18 cellular contexts compared by ENCODE assay signal in genomic region chr9:127794001-127794791, GRCh38. TPM values are rescaled to one million over a fixed set of nuclear protein-coding genes. Genes with fewer than 3 reads are reported as not detected.
DNase-seq lines count a peak whose midpoint lies in the region; ATAC-seq and TF ChIP-seq lines count a peak whose summit lies in the region.
"Had no signal": no experiment of that assay in that cellular context is flagged by ENCODE, and none has a peak within 500 bp of the region (broad histone marks: within the 10 kb centered on the region; RNA-seq: fewer than 3 reads in every experiment).

No MANE protein-coding gene starts in this region.

- H3K27ac ChIP-seq in ACC112 (ENCODE audit: low read depth, low read length): peak overlapping the region; percentile 57; the same call in 1 of the 2 replicates
- H3K27ac ChIP-seq in H9 (ENCODE audit: insufficient read length, low read depth, low read length): no peak overlapping the region
- H3K27ac ChIP-seq in dorsolateral prefrontal cortex: peak overlapping the region in 39 of 59 donors; percentile 1 to 69 (median 47)
- H3K27ac ChIP-seq in neural progenitor cell: peak overlapping the region; percentile 63

- H3K79me1 ChIP-seq in H9 (ENCODE audit: insufficient read depth, low read depth, low read length, poor library complexity, severe bottlenecking): no peaks in the 10 kb centered on the region

- TF ChIP-seq CTCF in H9 (conservative IDR thresholded peaks at IDR 0.05): no peak
- TF ChIP-seq CTCF in dorsolateral prefrontal cortex (IDR thresholded peaks at IDR 0.05 in 54 of 56, conservative IDR thresholded peaks at IDR 0.05 in 2 of 56; ENCODE audit: low read depth in 1 of 56, partially characterized antibody in 56 of 56): no peak
- no peak for TF ChIP-seq CTCF in neural progenitor cell (IDR thresholded peaks at IDR 0.05)

- no peak overlapping the region for H3K18ac ChIP-seq in H9 (ENCODE audit: insufficient read length, low read depth, low read length)

- H4K8ac ChIP-seq in H9 (replicated peaks; ENCODE audit: insufficient read length, low read depth, low read length): no peak overlapping the region

- peaks cover 6 to 7% of the 10 kb centered on the region in 2 experiments for H3K4me1 Mint-ChIP-seq in H9
- peaks cover 4% of the 10 kb centered on the region for H3K4me1 Mint-ChIP-seq in neural progenitor cell

- intact Hi-C loops in dorsolateral prefrontal cortex (cut with DNase I): no loop called here

- no peak overlapping the region for H4K5ac ChIP-seq in H9 (ENCODE audit: insufficient read length, low read depth, low read length)

- H4K20me1 ChIP-seq in H9 (ENCODE audit: control insufficient read depth, insufficient read depth, insufficient read length) (no peaks in the 10 kb centered on the region), neural progenitor cell (ENCODE audit: low read depth) (peaks cover 16% of the 10 kb centered on the region)

- H3K23ac ChIP-seq in H9 (ENCODE audit: insufficient read length, low read depth, low read length): no peak overlapping the region

- H3K9ac ChIP-seq in H9 (ENCODE audit: extremely low read depth, insufficient read length, low read length) (no peak overlapping the region), neural progenitor cell (no peak overlapping the region)

- H3K79me2 ChIP-seq in ACC112 (ENCODE audit: control insufficient read depth, insufficient read depth, low read length, unreplicated experiment): peaks cover 12% of the 10 kb centered on the region
- no peaks in the 10 kb centered on the region for H3K79me2 ChIP-seq in H9 (ENCODE audit: insufficient read depth, low read length)
- H3K79me2 ChIP-seq in neural progenitor cell (ENCODE audit: low read depth): peaks cover 5% of the 10 kb centered on the region

- H2BK5ac ChIP-seq in H9 (ENCODE audit: insufficient read length, low read length): no peak overlapping the region

- H3K4ac ChIP-seq in H9 (ENCODE audit: low read depth, low read length): no peak overlapping the region

- H3K9me3 ChIP-seq in H9 (ENCODE audit: control insufficient read depth, low read depth, low read length) (no peaks in the 10 kb centered on the region), neural progenitor cell (ENCODE audit: low read depth) (no peaks in the 10 kb centered on the region)

- no peaks in the 10 kb centered on the region for H3K23me2 ChIP-seq in H9 (ENCODE audit: insufficient read length, low read depth, low read length, poor library complexity, severe bottlenecking)

- H3K4me3 Mint-ChIP-seq in H9 (no peak overlapping the region), neural progenitor cell (no peak overlapping the region)
- H3K4me3 Mint-ChIP-seq: activated CD4-positive, alpha-beta T cell treated with anti-CD3 and anti-CD28 coated beads for 36 hours; activated T-cell treated with anti-CD3 and anti-CD28 coated beads, Interleukin-2, amount 50 U/mL, for 72 hours had no signal

- no peak overlapping the region for H2AK5ac ChIP-seq in H9 (ENCODE audit: insufficient read length, low read length)

- H3K4me2 ChIP-seq in H9 (ENCODE audit: insufficient read depth, insufficient read length, low read length) (no peak overlapping the region), neural progenitor cell (no peak overlapping the region)
- H3K4me2 ChIP-seq: smooth muscle cell had no signal

- no peak overlapping the region for H3K14ac ChIP-seq in H9 (ENCODE audit: insufficient read depth, low read length)

- no peak overlapping the region for H2BK15ac ChIP-seq in H9 (ENCODE audit: low read depth, low read length)

- peaks cover 8% of the 10 kb centered on the region for H3K4me1 ChIP-seq in ACC112 (ENCODE audit: control insufficient read depth, insufficient read depth, low read length, unreplicated experiment)
- no peaks in the 10 kb centered on the region for H3K4me1 ChIP-seq in H9 (ENCODE audit: insufficient read depth, low read length)
- peaks cover 3% of the 10 kb centered on the region for H3K4me1 ChIP-seq in neural progenitor cell

- H3F3A ChIP-seq in neural progenitor cell (ENCODE audit: low read depth): peaks cover 24% of the 10 kb centered on the region

- no peak overlapping the region for H2BK120ac ChIP-seq in H9 (ENCODE audit: low read depth, low read length, poor library complexity, severe bottlenecking)

- H3K27ac Mint-ChIP-seq in H9 (peak overlapping the region; percentile 35 to 94 (median 85); a peak in 6 of 7 replicates), neural progenitor cell (no peak overlapping the region)
- H3K27ac Mint-ChIP-seq: activated T-cell treated with anti-CD3 and anti-CD28 coated beads, Interleukin-2, amount 50 U/mL, for 72 hours had no signal

- no peak overlapping the region for H2BK20ac ChIP-seq in H9 (ENCODE audit: low read depth, low read length, poor library complexity, severe bottlenecking)

- H3K36me3 Mint-ChIP-seq in H9 (ENCODE audit: insufficient read depth in 1 of 3, low read depth in 3 of 3) (peaks cover 18 to 35% (median 32%) of the 10 kb centered on the region in 3 experiments), neural progenitor cell (peaks cover 15% of the 10 kb centered on the region)

- H3K27me3 Mint-ChIP-seq in H9 (ENCODE audit: low read depth) (peaks cover 8% of the 10 kb centered on the region; the same call in 1 of the 2 replicates), neural progenitor cell (ENCODE audit: insufficient read depth, low read depth) (peaks cover 2% of the 10 kb centered on the region)
- H3K27me3 Mint-ChIP-seq: activated CD4-positive, alpha-beta T cell treated with anti-CD3 and anti-CD28 coated beads for 36 hours had no signal

- H3K4me3 ChIP-seq in ACC112 (ENCODE audit: low read depth, low read length): no peak overlapping the region
- H3K4me3 ChIP-seq in dorsolateral prefrontal cortex: no peak overlapping the region
- no peak overlapping the region for H3K4me3 ChIP-seq in neural progenitor cell
- H3K4me3 ChIP-seq: smooth muscle cell had no signal

- no peak overlapping the region for H3T11ph ChIP-seq in H9 (ENCODE audit: low read length)

- no peak for DNase-seq in H9
- no peak for DNase-seq in dorsolateral prefrontal cortex
- DNase-seq in neural progenitor cell (ENCODE audit: low spot score): no peak
- no peak for DNase-seq in NCI-H2227 (lab: John Stamatoyannopoulos, UW; ENCODE audit: unreplicated experiment)
- DNase-seq in NCI-H128 (lab: John Stamatoyannopoulos, UW; ENCODE audit: unreplicated experiment): no peak
- DNase-seq: activated CD4-positive, alpha-beta T cell treated with anti-CD3 and anti-CD28 coated beads for 36 hours; activated T-cell treated with anti-CD3 and anti-CD28 coated beads, Interleukin-2, amount 50 U/mL, for 72 hours; AML-193; DMS153; hypothalamus; NCI-H1105 treated with DMSO at 0.1 percent for 48 hours; NCI-H345; PC-3 had no signal

- peaks cover 17% of the 10 kb centered on the region for H3K36me3 ChIP-seq in ACC112 (ENCODE audit: insufficient read depth, low read length)
- H3K36me3 ChIP-seq in neural progenitor cell: no peaks in the 10 kb centered on the region

- no peaks in the 10 kb centered on the region for H3K27me3 ChIP-seq in ACC112 (ENCODE audit: insufficient read depth, low read length)
- H3K27me3 ChIP-seq in H9 (ENCODE audit: insufficient read depth, low read length): no peaks in the 10 kb centered on the region
- no peaks in the 10 kb centered on the region for H3K27me3 ChIP-seq in dorsolateral prefrontal cortex
- no peaks in the 10 kb centered on the region for H3K27me3 ChIP-seq in neural progenitor cell

- no peak overlapping the region for H3K56ac ChIP-seq in H9 (ENCODE audit: insufficient read length, low read depth, low read length)

- H3K9me3 Mint-ChIP-seq in H9 (no peaks in the 10 kb centered on the region), neural progenitor cell (no peaks in the 10 kb centered on the region)
- H3K9me3 Mint-ChIP-seq: activated T-cell treated with anti-CD3 and anti-CD28 coated beads, Interleukin-2, amount 50 U/mL, for 72 hours had no signal

- H4K91ac ChIP-seq in H9 (ENCODE audit: insufficient read length, low read depth, low read length): no peak overlapping the region

- ATAC-seq in HG02852 (IDR thresholded peaks at IDR 0.05; ENCODE audit: unreplicated experiment) (no peak), GM18502 (IDR thresholded peaks at IDR 0.05; ENCODE audit: poor library complexity, unreplicated experiment) (no peak)
- ATAC-seq: activated CD4-positive, alpha-beta T cell treated with anti-CD3 and anti-CD28 coated beads for 36 hours; activated T-cell treated with anti-CD3 and anti-CD28 coated beads, Interleukin-2, amount 50 U/mL, for 72 hours had no signal

- no peak overlapping the region for H2BK12ac ChIP-seq in H9 (ENCODE audit: insufficient read length, low read depth, low read length)

- no CpG with 5 or more reads among the region's 14 CpGs for WGBS in H9 (ENCODE audit: extremely low coverage, insufficient read length, low lambda C conversion rate)

- H2AFZ ChIP-seq in ACC112 (ENCODE audit: low read length, unreplicated experiment): no peak overlapping the region
- H2AFZ ChIP-seq in H9 (ENCODE audit: low read length): no peak overlapping the region
- no peak overlapping the region for H2AFZ ChIP-seq in neural progenitor cell (replicated peaks)

RNA-seq across cellular contexts. Expression of gene CDK9, which starts 8.4 kb away (rescaled TPM):
- total RNA-seq in H9 (2021): 85.7 and 87.8 TPM in 2 replicates
- total RNA-seq in dorsolateral prefrontal cortex: 100 to 1,000 TPM in 89 of 120 experiments, 10 to 100 TPM in 31; 78.5 to 153 (median 110) TPM
- 22.5 and 47.8 TPM in 2 replicates for total RNA-seq in neural progenitor cell (ENCODE audit: low replicate concordance)

RNA-seq across cellular contexts. Expression of gene FPGS, which starts 8.5 kb away (rescaled TPM):
- 68.4 TPM in 2 replicates for total RNA-seq in H9 (2021)
- total RNA-seq in dorsolateral prefrontal cortex: 10 to 100 TPM; 19.5 to 55.8 (median 36.6) TPM
- total RNA-seq in neural progenitor cell (ENCODE audit: low replicate concordance): 32.8 and 60.5 TPM in 2 replicates

RNA-seq across cellular contexts. Expression of gene SH2D3C, which starts 15.7 kb away (rescaled TPM):
- 1.3 and 1.7 TPM in 2 replicates for total RNA-seq in H9 (2021)
- total RNA-seq in dorsolateral prefrontal cortex: 10 to 100 TPM in 118 of 120 experiments, 1 to 10 TPM in 2; 9.3 to 27.9 (median 17.3) TPM
- total RNA-seq in neural progenitor cell (ENCODE audit: low replicate concordance): 1.8 and 1.9 TPM in 2 replicates
- total RNA-seq: fibroblast of lung, smooth muscle cell had no signal

RNA-seq across cellular contexts. Expression of gene TOR2A, which starts 59.1 kb away (rescaled TPM):
- total RNA-seq in H9 (2021) (13.2 and 16.3 TPM in 2 replicates), dorsolateral prefrontal cortex (10 to 100 TPM in 101 of 120 experiments, 1 to 10 TPM in 19; 7.7 to 18.6 (median 12.5) TPM), neural progenitor cell (ENCODE audit: low replicate concordance) (5.5 and 18.3 TPM in 2 replicates)
